1 cellular context compared by ENCODE assay signal in genomic region chr16:600781-601180, GRCh38.
TF ChIP-seq lines count a peak whose summit lies in the region.

No MANE protein-coding gene starts in this region.

TF ChIP-seq in GM23338, 12 proteins besides CTCF, POLR2A, EP300 and RAD21 (continued from another document):
- TF ChIP-seq, protein P1, sequence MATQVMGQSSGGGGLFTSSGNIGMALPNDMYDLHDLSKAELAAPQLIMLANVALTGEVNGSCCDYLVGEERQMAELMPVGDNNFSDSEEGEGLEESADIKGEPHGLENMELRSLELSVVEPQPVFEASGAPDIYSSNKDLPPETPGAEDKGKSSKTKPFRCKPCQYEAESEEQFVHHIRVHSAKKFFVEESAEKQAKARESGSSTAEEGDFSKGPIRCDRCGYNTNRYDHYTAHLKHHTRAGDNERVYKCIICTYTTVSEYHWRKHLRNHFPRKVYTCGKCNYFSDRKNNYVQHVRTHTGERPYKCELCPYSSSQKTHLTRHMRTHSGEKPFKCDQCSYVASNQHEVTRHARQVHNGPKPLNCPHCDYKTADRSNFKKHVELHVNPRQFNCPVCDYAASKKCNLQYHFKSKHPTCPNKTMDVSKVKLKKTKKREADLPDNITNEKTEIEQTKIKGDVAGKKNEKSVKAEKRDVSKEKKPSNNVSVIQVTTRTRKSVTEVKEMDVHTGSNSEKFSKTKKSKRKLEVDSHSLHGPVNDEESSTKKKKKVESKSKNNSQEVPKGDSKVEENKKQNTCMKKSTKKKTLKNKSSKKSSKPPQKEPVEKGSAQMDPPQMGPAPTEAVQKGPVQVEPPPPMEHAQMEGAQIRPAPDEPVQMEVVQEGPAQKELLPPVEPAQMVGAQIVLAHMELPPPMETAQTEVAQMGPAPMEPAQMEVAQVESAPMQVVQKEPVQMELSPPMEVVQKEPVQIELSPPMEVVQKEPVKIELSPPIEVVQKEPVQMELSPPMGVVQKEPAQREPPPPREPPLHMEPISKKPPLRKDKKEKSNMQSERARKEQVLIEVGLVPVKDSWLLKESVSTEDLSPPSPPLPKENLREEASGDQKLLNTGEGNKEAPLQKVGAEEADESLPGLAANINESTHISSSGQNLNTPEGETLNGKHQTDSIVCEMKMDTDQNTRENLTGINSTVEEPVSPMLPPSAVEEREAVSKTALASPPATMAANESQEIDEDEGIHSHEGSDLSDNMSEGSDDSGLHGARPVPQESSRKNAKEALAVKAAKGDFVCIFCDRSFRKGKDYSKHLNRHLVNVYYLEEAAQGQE (IDR thresholded peaks at IDR 0.05; ENCODE audit: unreplicated experiment): no peak
- TF ChIP-seq EZH2 (IDR thresholded peaks at IDR 0.05; ENCODE audit: low read depth, unreplicated experiment): no peak
- TF ChIP-seq NANOG (IDR thresholded peaks at IDR 0.05; ENCODE audit: borderline replicate concordance): no peak
- no peak for TF ChIP-seq EZH2phosphoT487 (IDR thresholded peaks at IDR 0.05; ENCODE audit: unreplicated experiment)
- TF ChIP-seq JUNB (IDR thresholded peaks at IDR 0.05; ENCODE audit: unreplicated experiment): no peak
- no peak for TF ChIP-seq POLR2AphosphoS5 (IDR thresholded peaks at IDR 0.05; ENCODE audit: low read depth)
- no peak for TF ChIP-seq ZNF114 (CRISPR knock-in tag; IDR thresholded peaks at IDR 0.05)
- TF ChIP-seq STAT1 (IDR thresholded peaks at IDR 0.05; ENCODE audit: unreplicated experiment): no peak
- no peak for TF ChIP-seq CREB1 (CRISPR knock-in tag; IDR thresholded peaks at IDR 0.05; ENCODE audit: low read depth)
- TF ChIP-seq, protein P2, sequence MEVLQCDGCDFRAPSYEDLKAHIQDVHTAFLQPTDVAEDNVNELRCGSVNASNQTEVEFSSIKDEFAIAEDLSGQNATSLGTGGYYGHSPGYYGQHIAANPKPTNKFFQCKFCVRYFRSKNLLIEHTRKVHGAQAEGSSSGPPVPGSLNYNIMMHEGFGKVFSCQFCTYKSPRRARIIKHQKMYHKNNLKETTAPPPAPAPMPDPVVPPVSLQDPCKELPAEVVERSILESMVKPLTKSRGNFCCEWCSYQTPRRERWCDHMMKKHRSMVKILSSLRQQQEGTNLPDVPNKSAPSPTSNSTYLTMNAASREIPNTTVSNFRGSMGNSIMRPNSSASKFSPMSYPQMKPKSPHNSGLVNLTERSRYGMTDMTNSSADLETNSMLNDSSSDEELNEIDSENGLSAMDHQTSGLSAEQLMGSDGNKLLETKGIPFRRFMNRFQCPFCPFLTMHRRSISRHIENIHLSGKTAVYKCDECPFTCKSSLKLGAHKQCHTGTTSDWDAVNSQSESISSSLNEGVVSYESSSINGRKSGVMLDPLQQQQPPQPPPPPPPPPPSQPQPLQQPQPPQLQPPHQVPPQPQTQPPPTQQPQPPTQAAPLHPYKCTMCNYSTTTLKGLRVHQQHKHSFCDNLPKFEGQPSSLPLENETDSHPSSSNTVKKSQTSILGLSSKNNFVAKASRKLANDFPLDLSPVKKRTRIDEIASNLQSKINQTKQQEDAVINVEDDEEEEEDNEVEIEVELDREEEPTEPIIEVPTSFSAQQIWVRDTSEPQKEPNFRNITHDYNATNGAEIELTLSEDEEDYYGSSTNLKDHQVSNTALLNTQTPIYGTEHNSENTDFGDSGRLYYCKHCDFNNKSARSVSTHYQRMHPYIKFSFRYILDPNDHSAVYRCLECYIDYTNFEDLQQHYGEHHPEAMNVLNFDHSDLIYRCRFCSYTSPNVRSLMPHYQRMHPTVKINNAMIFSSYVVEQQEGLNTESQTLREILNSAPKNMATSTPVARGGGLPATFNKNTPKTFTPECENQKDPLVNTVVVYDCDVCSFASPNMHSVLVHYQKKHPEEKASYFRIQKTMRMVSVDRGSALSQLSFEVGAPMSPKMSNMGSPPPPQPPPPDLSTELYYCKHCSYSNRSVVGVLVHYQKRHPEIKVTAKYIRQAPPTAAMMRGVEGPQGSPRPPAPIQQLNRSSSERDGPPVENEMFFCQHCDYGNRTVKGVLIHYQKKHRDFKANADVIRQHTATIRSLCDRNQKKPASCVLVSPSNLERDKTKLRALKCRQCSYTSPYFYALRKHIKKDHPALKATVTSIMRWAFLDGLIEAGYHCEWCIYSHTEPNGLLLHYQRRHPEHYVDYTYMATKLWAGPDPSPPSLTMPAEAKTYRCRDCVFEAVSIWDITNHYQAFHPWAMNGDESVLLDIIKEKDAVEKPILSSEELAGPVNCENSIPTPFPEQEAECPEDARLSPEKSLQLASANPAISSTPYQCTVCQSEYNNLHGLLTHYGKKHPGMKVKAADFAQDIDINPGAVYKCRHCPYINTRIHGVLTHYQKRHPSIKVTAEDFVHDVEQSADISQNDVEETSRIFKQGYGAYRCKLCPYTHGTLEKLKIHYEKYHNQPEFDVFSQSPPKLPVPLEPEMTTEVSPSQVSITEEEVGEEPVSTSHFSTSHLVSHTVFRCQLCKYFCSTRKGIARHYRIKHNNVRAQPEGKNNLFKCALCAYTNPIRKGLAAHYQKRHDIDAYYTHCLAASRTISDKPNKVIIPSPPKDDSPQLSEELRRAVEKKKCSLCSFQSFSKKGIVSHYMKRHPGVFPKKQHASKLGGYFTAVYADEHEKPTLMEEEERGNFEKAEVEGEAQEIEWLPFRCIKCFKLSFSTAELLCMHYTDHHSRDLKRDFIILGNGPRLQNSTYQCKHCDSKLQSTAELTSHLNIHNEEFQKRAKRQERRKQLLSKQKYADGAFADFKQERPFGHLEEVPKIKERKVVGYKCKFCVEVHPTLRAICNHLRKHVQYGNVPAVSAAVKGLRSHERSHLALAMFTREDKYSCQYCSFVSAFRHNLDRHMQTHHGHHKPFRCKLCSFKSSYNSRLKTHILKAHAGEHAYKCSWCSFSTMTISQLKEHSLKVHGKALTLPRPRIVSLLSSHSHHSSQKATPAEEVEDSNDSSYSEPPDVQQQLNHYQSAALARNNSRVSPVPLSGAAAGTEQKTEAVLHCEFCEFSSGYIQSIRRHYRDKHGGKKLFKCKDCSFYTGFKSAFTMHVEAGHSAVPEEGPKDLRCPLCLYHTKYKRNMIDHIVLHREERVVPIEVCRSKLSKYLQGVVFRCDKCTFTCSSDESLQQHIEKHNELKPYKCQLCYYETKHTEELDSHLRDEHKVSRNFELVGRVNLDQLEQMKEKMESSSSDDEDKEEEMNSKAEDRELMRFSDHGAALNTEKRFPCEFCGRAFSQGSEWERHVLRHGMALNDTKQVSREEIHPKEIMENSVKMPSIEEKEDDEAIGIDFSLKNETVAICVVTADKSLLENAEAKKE (CRISPR knock-in tag; IDR thresholded peaks at IDR 0.05): no peak
